ENCODE assay signal across 8 cellular contexts in genomic region chr6:116279232-116280160, GRCh38. TPM values are rescaled to one million over a fixed set of nuclear protein-coding genes. Genes with fewer than 3 reads are reported as not detected.
A peak's percentile ranks its signal among the peaks of the same experiment; 100 is the strongest.
DNase-seq lines count a peak whose midpoint lies in the region; FAIRE-seq and TF ChIP-seq lines count a peak whose summit lies in the region.

Gene TSPYL1, minus strand, starts transcription at chr6:116279930. Its CDS starts 100 bp downstream, at chr6:116279830.

- H4K8ac ChIP-seq in neuronal stem cell (ENCODE audit: low read depth, low read length): no peak within 1 kb of the TSS

- H3K23ac ChIP-seq in neuronal stem cell (ENCODE audit: low read depth, low read length, poor library complexity): peak within 1 kb of the TSS; percentile 94

- H3K36me3 ChIP-seq in neuronal stem cell (replicated peaks in 1 of 2; ENCODE audit: control insufficient read depth in 2 of 2, insufficient read depth in 2 of 2, low read length in 2 of 2): peaks cover 5 to 40% of the 10 kb centered on the region in 2 donors

- H2AFZ ChIP-seq in neuronal stem cell (ENCODE audit: low read length): peak within 1 kb of the TSS; percentile 92

- H3K4me1 ChIP-seq in neuronal stem cell (ENCODE audit: control insufficient read depth in 2 of 2, insufficient read depth in 1 of 2, low read depth in 1 of 2, low read length in 2 of 2): peaks cover 9 to 28% of the 10 kb centered on the region in 2 donors

- peak within 1 kb of the TSS; percentile 78 for H3K4me2 ChIP-seq in neuronal stem cell (ENCODE audit: insufficient read depth, low read length, poor library complexity, severe bottlenecking)

- FAIRE-seq in frontal cortex (lab: Jason Lieb, UNC): peak; percentile 34

- H3K79me1 ChIP-seq in neuronal stem cell (ENCODE audit: low read depth, low read length): peaks cover 5% of the 10 kb centered on the region

- peaks cover 26% of the 10 kb centered on the region for H3K36me3 Mint-ChIP-seq in activated naive CD4-positive, alpha-beta T cell treated with anti-CD3 and anti-CD28 coated beads for 36 hours (ENCODE audit: low read depth)

- H2BK15ac ChIP-seq in neuronal stem cell (ENCODE audit: low read length): peak within 1 kb of the TSS; percentile 98

- H2BK5ac ChIP-seq in neuronal stem cell (ENCODE audit: low read length): peak within 1 kb of the TSS; percentile 99

- peaks cover 35% of the 10 kb centered on the region for H3K4me1 Mint-ChIP-seq in activated naive CD4-positive, alpha-beta T cell treated with anti-CD3 and anti-CD28 coated beads for 36 hours (ENCODE audit: low read depth)

- H3K27ac Mint-ChIP-seq in activated naive CD4-positive, alpha-beta T cell treated with anti-CD3 and anti-CD28 coated beads for 36 hours: peak within 1 kb of the TSS; percentile 96

- peak within 1 kb of the TSS; percentile 93 for H3K4me3 Mint-ChIP-seq in activated naive CD4-positive, alpha-beta T cell treated with anti-CD3 and anti-CD28 coated beads for 36 hours

- peak within 1 kb of the TSS; percentile 75 for H4K91ac ChIP-seq in neuronal stem cell (ENCODE audit: low read depth, low read length, poor library complexity)

- DNase-seq in GM04503 (ENCODE audit: low read depth): peak; percentile 80
- peak; percentile 93 for DNase-seq in HFF-Myc (ENCODE audit: extremely low read depth, low read depth)
- DNase-seq in NAMALWA (ENCODE audit: low spot score): peak; percentile 98
- DNase-seq in SK-N-DZ (ENCODE audit: low spot score): peak; percentile 97
- DNase-seq in activated naive CD4-positive, alpha-beta T cell treated with anti-CD3 and anti-CD28 coated beads for 36 hours: peak; percentile 97
- DNase-seq in frontal cortex (ENCODE audit: low spot score in 2 of 2): peak; percentile 72 to 86
- DNase-seq in neuronal stem cell (ENCODE audit: low spot score): peak; percentile 97

- H3K9ac ChIP-seq in neuronal stem cell (ENCODE audit: low read depth, low read length, poor library complexity): peak within 1 kb of the TSS; percentile 97

- peak within 1 kb of the TSS; percentile 71 for H3K4ac ChIP-seq in neuronal stem cell (ENCODE audit: low read length)

- no peaks in the 10 kb centered on the region for H3K27me3 Mint-ChIP-seq in activated naive CD4-positive, alpha-beta T cell treated with anti-CD3 and anti-CD28 coated beads for 36 hours (ENCODE audit: low read depth)

- peak within 1 kb of the TSS; percentile 98 for H3K18ac ChIP-seq in neuronal stem cell (ENCODE audit: low read length)

- no peaks in the 10 kb centered on the region for H3K9me3 Mint-ChIP-seq in activated naive CD4-positive, alpha-beta T cell treated with anti-CD3 and anti-CD28 coated beads for 36 hours

- H3K4me3 ChIP-seq in HFF-Myc (replicated peaks; ENCODE audit: low read depth, low read length) (peak within 1 kb of the TSS; percentile 94), neuronal stem cell (ENCODE audit: low read length in 2 of 2) (peak within 1 kb of the TSS; percentile 86 to 91)

- H2AK5ac ChIP-seq in neuronal stem cell (ENCODE audit: low read depth, low read length): peak within 1 kb of the TSS; percentile 83

- no CpG with 5 or more reads among the region's 71 CpGs for WGBS in neuronal stem cell (ENCODE audit: extremely low coverage in 2 of 2, insufficient read length in 2 of 2, insufficient replicate concordance in 1 of 2), 2 donors

- H3K14ac ChIP-seq in neuronal stem cell (ENCODE audit: low read length): peak within 1 kb of the TSS; percentile 66

- CTCF ChIA-PET in activated naive CD4-positive, alpha-beta T cell treated with anti-CD3 and anti-CD28 coated beads for 36 hours (lab: Charles Lee): interaction anchor here (0.7 to 5.0 kb wide), 8 partner anchors 8 to 283 kb away, joined by 3 to 31 read pairs (median 4); no protein-coding TSS in a partner anchor

- no peaks in the 10 kb centered on the region for H3K27me3 ChIP-seq in neuronal stem cell (ENCODE audit: control insufficient read depth in 3 of 3, insufficient read depth in 3 of 3, low read depth in 1 of 3, low read length in 3 of 3)

- H2BK12ac ChIP-seq in neuronal stem cell (ENCODE audit: low read length): no peak within 1 kb of the TSS

- no peak within 1 kb of the TSS for H2BK120ac ChIP-seq in neuronal stem cell (ENCODE audit: low read depth, low read length)

- H3K9me3 ChIP-seq in neuronal stem cell (replicated peaks in 1 of 2; ENCODE audit: control insufficient read depth in 2 of 2, insufficient read depth in 1 of 2, low read depth in 1 of 2, low read length in 2 of 2): peaks cover 0 to 5% of the 10 kb centered on the region in 2 donors

- no peak for TF ChIP-seq CTCF in HFF-Myc (IDR thresholded peaks at IDR 0.05; ENCODE audit: low read depth, low read length, missing control alignments)
- TF ChIP-seq CTCF in subcutaneous adipose tissue (IDR thresholded peaks at IDR 0.05; ENCODE audit: low read depth): no peak

- H3K27ac ChIP-seq in neuronal stem cell (replicated peaks; ENCODE audit: low read length): peak within 1 kb of the TSS; percentile 97

- intact Hi-C loops in activated naive CD4-positive, alpha-beta T cell treated with anti-CD3 and anti-CD28 coated beads for 36 hours (cut with micrococcal nuclease): loop anchor here (1.0 to 5.0 kb wide), 11 partner anchors 11 to 1323 kb away; partner anchors contain the start of genes CALHM6, DSE, GOPC and RWDD1

RNA-seq across cellular contexts. Expression of gene TSPYL1, which starts in this region (rescaled TPM):
- 36.5 and 41.0 TPM in 2 replicates for polyA plus RNA-seq in SK-N-DZ (2014; cell fraction: cytosol; rRNA removed)
- 13.4 and 15.2 TPM in 2 replicates for polyA plus RNA-seq in SK-N-DZ (2014; cell fraction: nucleus; rRNA removed)
- total RNA-seq in activated naive CD4-positive, alpha-beta T cell treated with anti-CD3 and anti-CD28 coated beads for 36 hours: 10 to 100 TPM; 33.4 to 34.7 TPM
- total RNA-seq in frontal cortex (220 TPM), subcutaneous adipose tissue (10 to 100 TPM; 38.2 to 68.8 (median 50.1) TPM)
- 47.6 TPM for polyA plus RNA-seq in neuronal stem cell (2013, experiment 1 of 2)
- polyA plus RNA-seq in neuronal stem cell (2013, experiment 2 of 2): 48.1 TPM

Comparison
In these comparisons a context has a peak if more than half of its experiments do, and no peak if none do; other contexts are left out.
1. Peak in every context shown above with its lines: DNase-seq, H3K4me3 ChIP-seq and H3K27ac ChIP-seq.